ENCODE assay signal across 30 cellular contexts in the genomic region with DNA sequence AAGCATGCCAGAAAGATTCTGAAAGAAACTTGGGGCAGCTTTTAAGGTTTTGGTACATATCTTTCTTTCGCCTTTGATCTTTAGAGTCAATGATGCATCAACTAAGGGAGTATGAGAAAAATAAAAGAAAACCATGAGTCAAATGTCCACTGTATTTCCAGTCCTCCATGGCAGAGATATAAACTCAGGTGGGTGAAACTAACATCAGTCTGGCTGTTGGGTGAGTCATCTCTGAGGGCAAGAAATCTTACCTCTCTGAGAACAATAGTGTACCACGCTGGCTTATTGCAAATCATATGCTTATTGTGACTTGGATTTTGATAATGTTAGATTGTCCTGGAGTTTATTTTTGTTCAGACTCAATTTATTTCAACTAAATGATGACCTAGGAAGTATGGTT.
DNase-seq lines count a peak whose midpoint lies in the region; ATAC-seq lines count a peak whose summit lies in the region.
"Had no signal": no experiment of that assay in that cellular context is flagged by ENCODE, and none has a peak within 500 bp of the region (broad histone marks: within the 10 kb centered on the region; RNA-seq: fewer than 3 reads in every experiment).

No MANE protein-coding gene starts in this region.

- H3K4me3 Mint-ChIP-seq in activated T-cell treated with anti-CD3 and anti-CD28 coated beads, Interleukin-2, amount 50 U/mL, for 4 hours, result no peak overlapping the region
- no peak overlapping the region for H3K4me3 Mint-ChIP-seq in activated naive CD8-positive, alpha-beta T cell treated with anti-CD3 and anti-CD28 coated beads, Interleukin-2, amount 50 U/mL, for 24 hours
- H3K4me3 Mint-ChIP-seq: activated CD4-positive, alpha-beta T cell treated with anti-CD3 and anti-CD28 coated beads, Interleukin-2, amount 10 ng/mL, durations not matched to agents 24 days and 14 days; B cell; CD8-positive, alpha-beta memory T cell; central memory CD8-positive, alpha-beta T cell had no signal

- no peaks in the 10 kb centered on the region for H3K9me3 Mint-ChIP-seq in activated T-cell treated with anti-CD3 and anti-CD28 coated beads, Interleukin-2, amount 50 U/mL, for 4 hours
- no peaks in the 10 kb centered on the region for H3K9me3 Mint-ChIP-seq in activated naive CD8-positive, alpha-beta T cell treated with anti-CD3 and anti-CD28 coated beads, Interleukin-2, amount 50 U/mL, for 24 hours
- H3K9me3 Mint-ChIP-seq: activated CD4-positive, alpha-beta T cell treated with anti-CD3 and anti-CD28 coated beads, Interleukin-2, amount 10 ng/mL, durations not matched to agents 24 days and 14 days; CD8-positive, alpha-beta memory T cell; central memory CD8-positive, alpha-beta T cell; naive thymus-derived CD4-positive, alpha-beta T cell had no signal

- H3K27ac Mint-ChIP-seq in activated naive CD8-positive, alpha-beta T cell treated with anti-CD3 and anti-CD28 coated beads, Interleukin-2, amount 50 U/mL, for 24 hours, result no peak overlapping the region
- H3K27ac Mint-ChIP-seq: activated CD4-positive, alpha-beta T cell treated with anti-CD3 and anti-CD28 coated beads, Interleukin-2, amount 10 ng/mL, durations not matched to agents 24 days and 14 days; B cell; CD8-positive, alpha-beta memory T cell; naive thymus-derived CD4-positive, alpha-beta T cell had no signal

- ATAC-seq in activated T-cell treated with anti-CD3 and anti-CD28 coated beads, Interleukin-2, amount 50 U/mL, for 4 hours, result peak; percentile 63 to 76
- peak; percentile 47 for ATAC-seq in GM21360 (IDR thresholded peaks at IDR 0.05; ENCODE audit: unreplicated experiment)
- ATAC-seq in activated naive CD8-positive, alpha-beta T cell treated with anti-CD3 and anti-CD28 coated beads, Interleukin-2, amount 50 U/mL, for 24 hours, result peak; percentile 78
- ATAC-seq in HG02642 (IDR thresholded peaks at IDR 0.05; ENCODE audit: poor library complexity, unreplicated experiment), result no peak
- ATAC-seq: esophagus mucosa; naive thymus-derived CD4-positive, alpha-beta T cell; right lobe of liver had no signal

- DNase-seq in activated T-cell treated with anti-CD3 and anti-CD28 coated beads, Interleukin-2, amount 50 U/mL, for 4 hours, result no peak
- DNase-seq in activated T-cell treated with anti-CD3 and anti-CD28 coated beads for 4 hours, result no peak
- no peak for DNase-seq in activated naive CD8-positive, alpha-beta T cell treated with anti-CD3 and anti-CD28 coated beads, Interleukin-2, amount 50 U/mL, for 24 hours
- peak; percentile 41 for DNase-seq in renal cortical epithelial cell (ENCODE audit: low read depth)
- no peak for DNase-seq in stimulated activated CD4-positive, alpha-beta T cell treated with anti-CD3 and anti-CD28 coated beads, Interleukin-4, amount 100 ng/mL, for 4 hours
- DNase-seq in medulla oblongata (ENCODE audit: extremely low spot score), result no peak
- DNase-seq: ACHN; activated CD4-positive, alpha-beta T cell treated with anti-CD3 and anti-CD28 coated beads, Interleukin-2, amount 10 ng/mL, durations not matched to agents 24 days and 14 days; activated effector memory CD4-positive, alpha-beta T cell treated with Interleukin-2 at 50 U/mL for 16 hours; CD8-positive, alpha-beta memory T cell; DMS 273 treated with DMSO at 0.1 percent for 48 hours; Karpas-422; midbrain; MV-4-11; naive thymus-derived CD4-positive, alpha-beta T cell; NCI-H146; NCI-H345; NCI-H748 treated with DMSO at 0.1 percent for 48 hours; right lobe of liver; SJCRH30; spleen; stimulated activated CD4-positive, alpha-beta T cell treated with anti-CD3 and anti-CD28 coated beads, Interleukin-2, amount 100 ng/mL, for 24 hours; SW 1271; T1000; tibial artery had no signal

- peaks cover 24% of the 10 kb centered on the region for H3K4me1 Mint-ChIP-seq in activated T-cell treated with anti-CD3 and anti-CD28 coated beads, Interleukin-2, amount 50 U/mL, for 4 hours (ENCODE audit: low read depth)
- H3K4me1 Mint-ChIP-seq in activated naive CD8-positive, alpha-beta T cell treated with anti-CD3 and anti-CD28 coated beads, Interleukin-2, amount 50 U/mL, for 24 hours, result peaks cover 23% of the 10 kb centered on the region

- H3K27me3 Mint-ChIP-seq in activated T-cell treated with anti-CD3 and anti-CD28 coated beads, Interleukin-2, amount 50 U/mL, for 4 hours (ENCODE audit: low read depth), result peaks cover 44% of the 10 kb centered on the region
- H3K27me3 Mint-ChIP-seq in activated naive CD8-positive, alpha-beta T cell treated with anti-CD3 and anti-CD28 coated beads, Interleukin-2, amount 50 U/mL, for 24 hours, result peaks cover 35% of the 10 kb centered on the region

- H3K36me3 Mint-ChIP-seq in activated T-cell treated with anti-CD3 and anti-CD28 coated beads, Interleukin-2, amount 50 U/mL, for 4 hours (ENCODE audit: insufficient read depth), result no peaks in the 10 kb centered on the region
- H3K36me3 Mint-ChIP-seq in activated naive CD8-positive, alpha-beta T cell treated with anti-CD3 and anti-CD28 coated beads, Interleukin-2, amount 50 U/mL, for 24 hours (ENCODE audit: low read depth), result no peaks in the 10 kb centered on the region
- H3K36me3 Mint-ChIP-seq: CD8-positive, alpha-beta memory T cell; naive thymus-derived CD4-positive, alpha-beta T cell had no signal
